ENCODE assay signal across 16 cellular contexts in genomic region chr1:233075045-233075444, GRCh38.
A peak's percentile ranks its signal among the peaks of the same experiment; 100 is the strongest.
DNase-seq lines count a peak whose midpoint lies in the region; ATAC-seq, FAIRE-seq and TF ChIP-seq lines count a peak whose summit lies in the region.
"Had no signal": no experiment of that assay in that cellular context is flagged by ENCODE, and none has a peak within 500 bp of the region (broad histone marks: within the 10 kb centered on the region; RNA-seq: fewer than 3 reads in every experiment).

No MANE protein-coding gene starts in this region.

- peaks cover 23% of the 10 kb centered on the region for H3K9me3 Mint-ChIP-seq in mesothelial cell of epicardium

- H3K4me1 ChIP-seq in A549: peaks cover 27% of the 10 kb centered on the region
- H3K4me1 ChIP-seq in uterus: no peaks in the 10 kb centered on the region
- no peaks in the 10 kb centered on the region for H3K4me1 ChIP-seq in heart left ventricle

- H3K27me3 Mint-ChIP-seq in mesothelial cell of epicardium (ENCODE audit: low read depth): no peaks in the 10 kb centered on the region
- H3K27me3 Mint-ChIP-seq: activated CD4-positive, alpha-beta T cell treated with anti-CD3 and anti-CD28 coated beads, Interleukin-2, amount 10 ng/mL, durations not matched to agents 7 days and 5 days had no signal

- DNase-seq in A549 (ENCODE audit: low read depth in 1 of 2, low spot score in 1 of 2) (peak; percentile 24 to 69), HCEC 1CT (peak; percentile 94), amniotic epithelial cell (ENCODE audit: low read depth) (peak; percentile 74), foreskin melanocyte (peak; percentile 35), uterus (no peak), heart left ventricle (no peak), mesothelial cell of epicardium (ENCODE audit: low spot score in 2 of 2, unreplicated experiment in 2 of 2) (no peak)
- DNase-seq: activated CD4-positive, alpha-beta T cell treated with anti-CD3 and anti-CD28 coated beads, Interleukin-2, amount 10 ng/mL, durations not matched to agents 7 days and 5 days; aorta; DMS79 treated with DMSO at 0.1 percent for 48 hours; effector CD8-positive, alpha-beta T cell; nucleus accumbens; T-helper 2 cell had no signal

- FAIRE-seq in A549 (lab: Jason Lieb, UNC): no peak
- FAIRE-seq: H1 had no signal

- H3K9me3 ChIP-seq in A549 (peaks cover 12% of the 10 kb centered on the region), uterus (peaks cover 0 to 5% of the 10 kb centered on the region in 2 donors), heart left ventricle (peaks cover 0 to 17% (median 4%) of the 10 kb centered on the region in 12 donors)

- H3K36me3 Mint-ChIP-seq in mesothelial cell of epicardium: peaks cover 10% of the 10 kb centered on the region

- H3K4me3 ChIP-seq in A549: no peak overlapping the region
- H3K4me3 ChIP-seq in uterus: no peak overlapping the region
- no peak overlapping the region for H3K4me3 ChIP-seq in heart left ventricle

- TF ChIP-seq POLR2A in A549 (IDR thresholded peaks at IDR 0.05; ENCODE audit: low read length): no peak
- no peak for TF ChIP-seq POLR2A in uterus (IDR thresholded peaks at IDR 0.05)
- no peak for TF ChIP-seq POLR2A in heart left ventricle (IDR thresholded peaks at IDR 0.05)

- peak overlapping the region; percentile 34 to 68; a peak in 5 of 6 replicates for H3K27ac ChIP-seq in A549
- H3K27ac ChIP-seq in uterus: no peak overlapping the region
- H3K27ac ChIP-seq in heart left ventricle: no peak overlapping the region

- no peak for TF ChIP-seq CTCF in A549 (IDR thresholded peaks at IDR 0.05)
- no peak for TF ChIP-seq CTCF in uterus (IDR thresholded peaks at IDR 0.05)
- no peak for TF ChIP-seq CTCF in heart left ventricle (IDR thresholded peaks at IDR 0.05)
- no peak for TF ChIP-seq CTCF in mesothelial cell of epicardium (IDR thresholded peaks at IDR 0.05; ENCODE audit: unreplicated experiment)

- TF ChIP-seq EP300 in A549 (IDR thresholded peaks at IDR 0.05): peak in 1 of 2 experiments; percentile 38; a peak in 1 of 5 replicates

- ATAC-seq in A549 (peak; percentile 68 to 88), heart left ventricle (no peak), GM19463 (IDR thresholded peaks at IDR 0.05; ENCODE audit: unreplicated experiment) (no peak)

- peak in 1 of 2 experiments; percentile 7; a peak in 1 of 5 replicates for TF ChIP-seq RAD21 in A549 (conservative IDR thresholded peaks at IDR 0.05 in 1 of 2, IDR thresholded peaks at IDR 0.05 in 1 of 2)

- no peak overlapping the region for H3K4me3 Mint-ChIP-seq in mesothelial cell of epicardium
- H3K4me3 Mint-ChIP-seq: activated CD4-positive, alpha-beta T cell treated with anti-CD3 and anti-CD28 coated beads, Interleukin-2, amount 10 ng/mL, durations not matched to agents 7 days and 5 days; activated T-helper 1 cell treated with anti-CD3 and anti-CD28 coated beads, Interleukin-12 subunit alpha, Interleukin-12 subunit beta, Interleukin-2, Interleukin-4 antibody, amounts not matched to agents 30 ng/mL and 10 ng/mL and 1 ng/mL, durations not matched to agents 14 hours and 24 hours and 36 hours had no signal

- intact Hi-C loops in uterus (cut with DNase I; ENCODE audit: low total_unique reads) (no loop called here), heart left ventricle (cut with DNase I) (no loop called here)

- peak overlapping the region; percentile 52 for H3K4me2 ChIP-seq in A549

- no peaks in the 10 kb centered on the region for H3K36me3 ChIP-seq in uterus
- no peaks in the 10 kb centered on the region for H3K36me3 ChIP-seq in heart left ventricle

- no peak overlapping the region for H3K27ac Mint-ChIP-seq in mesothelial cell of epicardium
- H3K27ac Mint-ChIP-seq: activated CD4-positive, alpha-beta T cell treated with anti-CD3 and anti-CD28 coated beads, Interleukin-2, amount 10 ng/mL, durations not matched to agents 7 days and 5 days; activated T-helper 1 cell treated with anti-CD3 and anti-CD28 coated beads, Interleukin-12 subunit alpha, Interleukin-12 subunit beta, Interleukin-2, Interleukin-4 antibody, amounts not matched to agents 30 ng/mL and 10 ng/mL and 1 ng/mL, durations not matched to agents 14 hours and 24 hours and 36 hours had no signal

- CTCF ChIA-PET in A549 (lab: Yijun Ruan, JAX): interaction anchor here (1.2 kb wide), 1 partner anchor 24 kb away, joined by 3 read pairs; no protein-coding TSS in a partner anchor

- 0% methylated on average over 1 of the region's 1 CpG for WGBS in A549 (ENCODE audit: missing lambda C conversion rate)
- 84 to 89% (median 88%) methylated on average over 1 of the region's 1 CpG for WGBS in heart left ventricle, 4 donors

- H3K4me1 Mint-ChIP-seq in mesothelial cell of epicardium: peaks cover 11% of the 10 kb centered on the region
- H3K4me1 Mint-ChIP-seq: activated CD4-positive, alpha-beta T cell treated with anti-CD3 and anti-CD28 coated beads, Interleukin-2, amount 10 ng/mL, durations not matched to agents 7 days and 5 days had no signal

- POLR2A ChIA-PET in A549 (lab: Yijun Ruan, JAX): interaction anchor here (1.1 kb wide), 1 partner anchor 38 kb away, joined by 7 read pairs; no protein-coding TSS in a partner anchor

- H3K27me3 ChIP-seq in uterus: no peaks in the 10 kb centered on the region
- no peaks in the 10 kb centered on the region for H3K27me3 ChIP-seq in heart left ventricle

TF ChIP-seq in A549, 52 proteins besides CTCF, POLR2A, EP300 and RAD21:
- TF ChIP-seq MAFK (IDR thresholded peaks at IDR 0.05; ENCODE audit: partially characterized antibody) (peak; percentile 16), EHF (CRISPR knock-in tag; IDR thresholded peaks at IDR 0.05) (no peak), ZSCAN20 (CRISPR knock-in tag; IDR thresholded peaks at IDR 0.05) (no peak), JUN (IDR thresholded peaks at IDR 0.05) (no peak), ZNF302 (CRISPR knock-in tag; IDR thresholded peaks at IDR 0.05) (no peak), NPAS2 (CRISPR knock-in tag; IDR thresholded peaks at IDR 0.05; ENCODE audit: borderline replicate concordance) (no peak), FOSL2 (IDR thresholded peaks at IDR 0.05) (peak; percentile 71), FOSL2 (CRISPR knock-in tag; IDR thresholded peaks at IDR 0.05) (peak; percentile 83), ESRRA (IDR thresholded peaks at IDR 0.05; ENCODE audit: borderline replicate concordance, low read length) (no peak), CHD4 (IDR thresholded peaks at IDR 0.05; ENCODE audit: borderline replicate concordance) (no peak), RNF2 (IDR thresholded peaks at IDR 0.05; ENCODE audit: borderline replicate concordance, low read depth) (no peak), GATA3 (IDR thresholded peaks at IDR 0.05; ENCODE audit: borderline replicate concordance) (peak; percentile 78; the same call in 1 of the 2 replicates), JUNB (IDR thresholded peaks at IDR 0.05) (peak; percentile 84), PBX3 (IDR thresholded peaks at IDR 0.05) (no peak), CEBPB (IDR thresholded peaks at IDR 0.05) (peak in 1 of 2 experiments; percentile 47; a peak in 1 of 4 replicates), BHLHE40 (IDR thresholded peaks at IDR 0.05; ENCODE audit: low read depth, low read length) (no peak)
- TF ChIP-seq, protein P1, sequence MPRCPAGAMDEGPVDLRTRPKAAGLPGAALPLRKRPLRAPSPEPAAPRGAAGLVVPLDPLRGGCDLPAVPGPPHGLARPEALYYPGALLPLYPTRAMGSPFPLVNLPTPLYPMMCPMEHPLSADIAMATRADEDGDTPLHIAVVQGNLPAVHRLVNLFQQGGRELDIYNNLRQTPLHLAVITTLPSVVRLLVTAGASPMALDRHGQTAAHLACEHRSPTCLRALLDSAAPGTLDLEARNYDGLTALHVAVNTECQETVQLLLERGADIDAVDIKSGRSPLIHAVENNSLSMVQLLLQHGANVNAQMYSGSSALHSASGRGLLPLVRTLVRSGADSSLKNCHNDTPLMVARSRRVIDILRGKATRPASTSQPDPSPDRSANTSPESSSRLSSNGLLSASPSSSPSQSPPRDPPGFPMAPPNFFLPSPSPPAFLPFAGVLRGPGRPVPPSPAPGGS (IDR thresholded peaks at IDR 0.05): 0 out of 3 replicates have a peak, but pooled peaks have one; percentile 27
- TF ChIP-seq, protein P2, sequence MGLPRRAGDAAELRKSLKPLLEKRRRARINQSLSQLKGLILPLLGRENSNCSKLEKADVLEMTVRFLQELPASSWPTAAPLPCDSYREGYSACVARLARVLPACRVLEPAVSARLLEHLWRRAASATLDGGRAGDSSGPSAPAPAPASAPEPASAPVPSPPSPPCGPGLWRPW (IDR thresholded peaks at IDR 0.05): no peak
- TF ChIP-seq, protein P3, sequence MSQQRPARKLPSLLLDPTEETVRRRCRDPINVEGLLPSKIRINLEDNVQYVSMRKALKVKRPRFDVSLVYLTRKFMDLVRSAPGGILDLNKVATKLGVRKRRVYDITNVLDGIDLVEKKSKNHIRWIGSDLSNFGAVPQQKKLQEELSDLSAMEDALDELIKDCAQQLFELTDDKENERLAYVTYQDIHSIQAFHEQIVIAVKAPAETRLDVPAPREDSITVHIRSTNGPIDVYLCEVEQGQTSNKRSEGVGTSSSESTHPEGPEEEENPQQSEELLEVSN (IDR thresholded peaks at IDR 0.05; ENCODE audit: borderline replicate concordance, low read depth): no peak
- TF ChIP-seq, protein P4, sequence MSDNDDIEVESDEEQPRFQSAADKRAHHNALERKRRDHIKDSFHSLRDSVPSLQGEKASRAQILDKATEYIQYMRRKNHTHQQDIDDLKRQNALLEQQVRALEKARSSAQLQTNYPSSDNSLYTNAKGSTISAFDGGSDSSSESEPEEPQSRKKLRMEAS (IDR thresholded peaks at IDR 0.05): no peak; the same call in 1 of the 2 replicates
TF ChIP-seq in A549: peak in this region for 6.

Comparison
In these comparisons a context has a peak if more than half of its experiments do, and no peak if none do; other contexts are left out.
1. ATAC-seq: peak in A549 (2 of 2); none in heart left ventricle (0 of 4) and GM19463 (single experiment).
2. DNase-seq: peak in A549 (2 of 2), HCEC 1CT (single experiment), amniotic epithelial cell (single experiment) and foreskin melanocyte (single experiment); none in uterus (0 of 2), heart left ventricle (0 of 5) and mesothelial cell of epicardium (0 of 2).
3. H3K27ac ChIP-seq: peak in A549 (2 of 2); none in uterus (0 of 2) and heart left ventricle (0 of 12).